9 cellular contexts compared by ENCODE assay signal in genomic region chr1:145281728-145282663, GRCh38. TPM values are rescaled to one million over a fixed set of nuclear protein-coding genes. Genes with fewer than 3 reads are reported as not detected.
A peak's percentile ranks its signal among the peaks of the same experiment; 100 is the strongest.
DNase-seq lines count a peak whose midpoint lies in the region; ATAC-seq and TF ChIP-seq lines count a peak whose summit lies in the region.
"Not testable (repeated sequence)": the region's sequence is repeated elsewhere in the genome, so short reads cannot be mapped to it uniquely, and the experiment has no call there.
"Had no signal": no experiment of that assay in that cellular context is flagged by ENCODE, and none has a peak within 500 bp of the region (broad histone marks: within the 10 kb centered on the region; RNA-seq: fewer than 3 reads in every experiment).

No MANE protein-coding gene starts in this region.

- H3K4me1 ChIP-seq in CD4-positive, alpha-beta memory T cell (ENCODE audit: insufficient read depth, low read length); HUES48 (ENCODE audit: control insufficient read depth, insufficient read depth, low read length); muscle layer of colon (ENCODE audit: insufficient read depth, low read length): not testable (repeated sequence)

- peak; percentile 37 to 62 (median 39) for DNase-seq in CD4-positive, alpha-beta memory T cell
- DNase-seq in activated naive CD4-positive, alpha-beta T cell treated with anti-CD3 and anti-CD28 coated beads, Interleukin-2, amount 50 U/mL, for 72 hours (ENCODE audit: low spot score in 2 of 2) = peak in 1 of 2 donors; percentile 28
- not testable (repeated sequence) for DNase-seq in fibroblast of pulmonary artery (ENCODE audit: low read depth)
- peak; percentile 30 for DNase-seq in stimulated activated CD8-positive, alpha-beta memory T cell treated with anti-CD3 and anti-CD28 coated beads, Interleukin-4, amount 100 ng/mL, for 48 hours

- not testable (repeated sequence) for H3K9ac ChIP-seq in HUES48 (ENCODE audit: low read depth, low read length)
- H3K9ac ChIP-seq in muscle layer of colon (ENCODE audit: low read length) = peak overlapping the region; percentile 49

- not testable (repeated sequence) for H3K36me3 ChIP-seq in CD4-positive, alpha-beta memory T cell (ENCODE audit: insufficient read depth, low read length); HUES48 (ENCODE audit: control insufficient read depth, insufficient read depth, low read length); muscle layer of colon (ENCODE audit: insufficient read depth, low read length)

- not testable (repeated sequence) for H3K27me3 ChIP-seq in CD4-positive, alpha-beta memory T cell (ENCODE audit: insufficient read depth, low read length); HUES48 (ENCODE audit: control insufficient read depth, insufficient read depth, low read length); muscle layer of colon (ENCODE audit: control insufficient read depth in 1 of 2, insufficient read depth in 2 of 2, low read length in 2 of 2)

- peak overlapping the region; percentile 92 to 100 (median 98) for H3K27ac Mint-ChIP-seq in CD4-positive, alpha-beta memory T cell
- H3K27ac Mint-ChIP-seq in activated naive CD4-positive, alpha-beta T cell treated with anti-CD3 and anti-CD28 coated beads, Interleukin-2, amount 50 U/mL, for 72 hours = peak overlapping the region; percentile 98 to 100

- H3K9me3 Mint-ChIP-seq in CD4-positive, alpha-beta memory T cell; activated naive CD4-positive, alpha-beta T cell treated with anti-CD3 and anti-CD28 coated beads, Interleukin-2, amount 50 U/mL, for 72 hours: not testable (repeated sequence)

- not testable (repeated sequence) for H3K27me3 Mint-ChIP-seq in CD4-positive, alpha-beta memory T cell

- H3K9me3 ChIP-seq in CD4-positive, alpha-beta memory T cell (ENCODE audit: control insufficient read depth in 1 of 2, low read length in 2 of 2); HUES48 (ENCODE audit: control insufficient read depth, insufficient read depth, low read length); muscle layer of colon (ENCODE audit: low read length): not testable (repeated sequence)

- H3K27ac ChIP-seq in CD4-positive, alpha-beta memory T cell (ENCODE audit: low read depth, low read length) = peak overlapping the region; percentile 74
- H3K27ac ChIP-seq in HUES48 (ENCODE audit: low read depth, low read length); muscle layer of colon (ENCODE audit: low read depth, low read length): not testable (repeated sequence)
- H3K27ac ChIP-seq in VCaP = peak overlapping the region; percentile 74

- H3K4me3 ChIP-seq in CD4-positive, alpha-beta memory T cell (ENCODE audit: low read length in 2 of 2) = peak overlapping the region in 1 of 2 donors; percentile 81
- H3K4me3 ChIP-seq in HUES48 (ENCODE audit: low read depth, low read length) (peak overlapping the region; percentile 17; the same call in 1 of the 2 replicates), fibroblast of pulmonary artery (replicated peaks; ENCODE audit: low read depth, low read length) (peak overlapping the region; percentile 49)
- not testable (repeated sequence) for H3K4me3 ChIP-seq in muscle layer of colon (ENCODE audit: low read depth in 1 of 2, low read length in 2 of 2)

- H3K4me3 Mint-ChIP-seq in CD4-positive, alpha-beta memory T cell = peak overlapping the region; percentile 86 to 98 (median 92)

- POLR2A ChIA-PET in CD4-positive, alpha-beta memory T cell (lab: Charles Lee; ENCODE audit: partially characterized antibody) = not testable (repeated sequence)

- not testable (repeated sequence) for H3K36me3 Mint-ChIP-seq in CD4-positive, alpha-beta memory T cell; activated naive CD4-positive, alpha-beta T cell treated with anti-CD3 and anti-CD28 coated beads, Interleukin-2, amount 50 U/mL, for 72 hours

- intact Hi-C loops in CD4-positive, alpha-beta memory T cell (cut with micrococcal nuclease) = not testable (repeated sequence)

- TF ChIP-seq CTCF in VCaP (conservative IDR thresholded peaks at IDR 0.05); fibroblast of pulmonary artery (IDR thresholded peaks at IDR 0.05; ENCODE audit: low read length, missing control alignments): not testable (repeated sequence)

- ATAC-seq in GM21737 (IDR thresholded peaks at IDR 0.05; ENCODE audit: unreplicated experiment) = peak; percentile 19
- ATAC-seq in activated naive CD4-positive, alpha-beta T cell treated with anti-CD3 and anti-CD28 coated beads, Interleukin-2, amount 50 U/mL, for 72 hours = peak; percentile 7 to 57

- CTCF ChIA-PET in CD4-positive, alpha-beta memory T cell (lab: Charles Lee; ENCODE audit: partially characterized antibody) = not testable (repeated sequence)

- peaks cover 0 to 15% (median 3%) of the 10 kb centered on the region in 4 donors for H3K4me1 Mint-ChIP-seq in CD4-positive, alpha-beta memory T cell

RNA-seq across cellular contexts. Expression of gene PPIAL4D, which starts 40.0 kb away (rescaled TPM):
- total RNA-seq in CD4-positive, alpha-beta memory T cell = not detected
- under 1 TPM in 1 of 2 donors, not detected in 1; 0.65 TPM for polyA plus RNA-seq in CD4-positive, alpha-beta memory T cell
- not detected for total RNA-seq in activated naive CD4-positive, alpha-beta T cell treated with anti-CD3 and anti-CD28 coated beads, Interleukin-2, amount 50 U/mL, for 72 hours
- total RNA-seq: dermis blood vessel endothelial cell had no signal
